In genomic region chr6:16759646-16760535, GRCh38 we compare ENCODE assay signal across 1 cellular context.
A peak's percentile ranks its signal among the peaks of the same experiment; 100 is the strongest.
TF ChIP-seq lines count a peak whose summit lies in the region.

No MANE protein-coding gene starts in this region.

TF ChIP-seq in HepG2, 621 proteins besides CTCF, POLR2A, EP300 and RAD21 (continued from another document and continues in another):
- no peak for TF ChIP-seq HDAC6 (IDR thresholded peaks at IDR 0.05; ENCODE audit: low read depth, low read length)
- TF ChIP-seq PHF20 (CRISPR knock-in tag; IDR thresholded peaks at IDR 0.05): peak; percentile 40; the same call in 1 of the 2 replicates
- no peak; the same call in none of the 2 replicates for TF ChIP-seq KDM3A (CRISPR knock-in tag; IDR thresholded peaks at IDR 0.05; ENCODE audit: low read depth)
- peak; percentile 79; the same call in 1 of the 2 replicates for TF ChIP-seq GZF1 (CRISPR knock-in tag; IDR thresholded peaks at IDR 0.05)
- peak; percentile 82 for TF ChIP-seq YEATS4 (CRISPR knock-in tag; IDR thresholded peaks at IDR 0.05; ENCODE audit: borderline replicate concordance)
- peak; percentile 55; the same call in 1 of the 2 replicates for TF ChIP-seq ZNF768 (CRISPR knock-in tag; IDR thresholded peaks at IDR 0.05)
- peak; percentile 53; the same call in 1 of the 2 replicates for TF ChIP-seq ELF3 (CRISPR knock-in tag; IDR thresholded peaks at IDR 0.05)
- no peak for TF ChIP-seq ZNF101 (CRISPR knock-in tag; IDR thresholded peaks at IDR 0.05; ENCODE audit: borderline replicate concordance, low read depth)
- TF ChIP-seq, protein P1, sequence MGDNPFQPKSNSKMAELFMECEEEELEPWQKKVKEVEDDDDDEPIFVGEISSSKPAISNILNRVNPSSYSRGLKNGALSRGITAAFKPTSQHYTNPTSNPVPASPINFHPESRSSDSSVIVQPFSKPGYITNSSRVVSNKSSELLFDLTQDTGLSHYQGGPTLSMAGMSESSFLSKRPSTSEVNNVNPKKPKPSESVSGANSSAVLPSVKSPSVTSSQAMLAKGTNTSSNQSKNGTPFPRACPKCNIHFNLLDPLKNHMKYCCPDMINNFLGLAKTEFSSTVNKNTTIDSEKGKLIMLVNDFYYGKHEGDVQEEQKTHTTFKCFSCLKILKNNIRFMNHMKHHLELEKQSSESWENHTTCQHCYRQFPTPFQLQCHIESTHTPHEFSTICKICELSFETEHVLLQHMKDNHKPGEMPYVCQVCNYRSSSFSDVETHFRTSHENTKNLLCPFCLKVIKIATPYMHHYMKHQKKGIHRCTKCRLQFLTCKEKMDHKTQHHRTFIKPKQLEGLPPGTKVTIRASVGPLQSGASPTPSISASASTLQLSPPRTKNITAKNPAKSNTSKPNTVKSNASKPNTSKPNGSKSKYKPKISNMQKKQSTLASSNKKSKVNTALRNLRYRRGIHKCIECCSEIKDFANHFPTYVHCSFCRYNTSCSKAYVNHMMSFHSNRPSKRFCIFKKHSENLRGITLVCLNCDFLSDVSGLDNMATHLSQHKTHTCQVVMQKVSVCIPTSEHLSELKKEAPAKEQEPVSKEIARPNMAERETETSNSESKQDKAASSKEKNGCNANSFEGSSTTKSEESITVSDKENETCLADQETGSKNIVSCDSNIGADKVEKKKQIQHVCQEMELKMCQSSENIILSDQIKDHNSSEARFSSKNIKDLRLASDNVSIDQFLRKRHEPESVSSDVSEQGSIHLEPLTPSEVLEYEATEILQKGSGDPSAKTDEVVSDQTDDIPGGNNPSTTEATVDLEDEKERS (CRISPR knock-in tag; IDR thresholded peaks at IDR 0.05): no peak
- no peak; the same call in none of the 2 replicates for TF ChIP-seq MEIS2 (CRISPR knock-in tag; IDR thresholded peaks at IDR 0.05)
- TF ChIP-seq TFDP2 (CRISPR knock-in tag; IDR thresholded peaks at IDR 0.05): no peak; the same call in none of the 2 replicates
- no peak for TF ChIP-seq PBX3 (CRISPR knock-in tag; IDR thresholded peaks at IDR 0.05; ENCODE audit: borderline replicate concordance)
- no peak for TF ChIP-seq ZNF570 (CRISPR knock-in tag; IDR thresholded peaks at IDR 0.05; ENCODE audit: borderline replicate concordance)
- no peak for TF ChIP-seq MBNL3 (CRISPR knock-in tag; conservative IDR thresholded peaks at IDR 0.05)
- TF ChIP-seq XBP1 (CRISPR knock-in tag; IDR thresholded peaks at IDR 0.05): no peak
- TF ChIP-seq TEAD3 (CRISPR knock-in tag; optimal IDR thresholded peaks at IDR 0.05; ENCODE audit: borderline replicate concordance): peak; percentile 67
- TF ChIP-seq PRPF4 (IDR thresholded peaks at IDR 0.05; ENCODE audit: low read depth, low read length, poor library complexity, severe bottlenecking): no peak
- TF ChIP-seq ARHGAP35 (CRISPR knock-in tag; IDR thresholded peaks at IDR 0.05; ENCODE audit: borderline replicate concordance): peak; percentile 82
- TF ChIP-seq SP5 (CRISPR knock-in tag; IDR thresholded peaks at IDR 0.05; ENCODE audit: borderline replicate concordance, low read depth): peak; percentile 71; the same call in 1 of the 2 replicates
- TF ChIP-seq IKZF5 (CRISPR knock-in tag; IDR thresholded peaks at IDR 0.05): peak; percentile 81
- TF ChIP-seq MIER2 (CRISPR knock-in tag; IDR thresholded peaks at IDR 0.05): no peak
- no peak for TF ChIP-seq CBX1 (IDR thresholded peaks at IDR 0.05; ENCODE audit: low read depth)
- TF ChIP-seq, protein P2, sequence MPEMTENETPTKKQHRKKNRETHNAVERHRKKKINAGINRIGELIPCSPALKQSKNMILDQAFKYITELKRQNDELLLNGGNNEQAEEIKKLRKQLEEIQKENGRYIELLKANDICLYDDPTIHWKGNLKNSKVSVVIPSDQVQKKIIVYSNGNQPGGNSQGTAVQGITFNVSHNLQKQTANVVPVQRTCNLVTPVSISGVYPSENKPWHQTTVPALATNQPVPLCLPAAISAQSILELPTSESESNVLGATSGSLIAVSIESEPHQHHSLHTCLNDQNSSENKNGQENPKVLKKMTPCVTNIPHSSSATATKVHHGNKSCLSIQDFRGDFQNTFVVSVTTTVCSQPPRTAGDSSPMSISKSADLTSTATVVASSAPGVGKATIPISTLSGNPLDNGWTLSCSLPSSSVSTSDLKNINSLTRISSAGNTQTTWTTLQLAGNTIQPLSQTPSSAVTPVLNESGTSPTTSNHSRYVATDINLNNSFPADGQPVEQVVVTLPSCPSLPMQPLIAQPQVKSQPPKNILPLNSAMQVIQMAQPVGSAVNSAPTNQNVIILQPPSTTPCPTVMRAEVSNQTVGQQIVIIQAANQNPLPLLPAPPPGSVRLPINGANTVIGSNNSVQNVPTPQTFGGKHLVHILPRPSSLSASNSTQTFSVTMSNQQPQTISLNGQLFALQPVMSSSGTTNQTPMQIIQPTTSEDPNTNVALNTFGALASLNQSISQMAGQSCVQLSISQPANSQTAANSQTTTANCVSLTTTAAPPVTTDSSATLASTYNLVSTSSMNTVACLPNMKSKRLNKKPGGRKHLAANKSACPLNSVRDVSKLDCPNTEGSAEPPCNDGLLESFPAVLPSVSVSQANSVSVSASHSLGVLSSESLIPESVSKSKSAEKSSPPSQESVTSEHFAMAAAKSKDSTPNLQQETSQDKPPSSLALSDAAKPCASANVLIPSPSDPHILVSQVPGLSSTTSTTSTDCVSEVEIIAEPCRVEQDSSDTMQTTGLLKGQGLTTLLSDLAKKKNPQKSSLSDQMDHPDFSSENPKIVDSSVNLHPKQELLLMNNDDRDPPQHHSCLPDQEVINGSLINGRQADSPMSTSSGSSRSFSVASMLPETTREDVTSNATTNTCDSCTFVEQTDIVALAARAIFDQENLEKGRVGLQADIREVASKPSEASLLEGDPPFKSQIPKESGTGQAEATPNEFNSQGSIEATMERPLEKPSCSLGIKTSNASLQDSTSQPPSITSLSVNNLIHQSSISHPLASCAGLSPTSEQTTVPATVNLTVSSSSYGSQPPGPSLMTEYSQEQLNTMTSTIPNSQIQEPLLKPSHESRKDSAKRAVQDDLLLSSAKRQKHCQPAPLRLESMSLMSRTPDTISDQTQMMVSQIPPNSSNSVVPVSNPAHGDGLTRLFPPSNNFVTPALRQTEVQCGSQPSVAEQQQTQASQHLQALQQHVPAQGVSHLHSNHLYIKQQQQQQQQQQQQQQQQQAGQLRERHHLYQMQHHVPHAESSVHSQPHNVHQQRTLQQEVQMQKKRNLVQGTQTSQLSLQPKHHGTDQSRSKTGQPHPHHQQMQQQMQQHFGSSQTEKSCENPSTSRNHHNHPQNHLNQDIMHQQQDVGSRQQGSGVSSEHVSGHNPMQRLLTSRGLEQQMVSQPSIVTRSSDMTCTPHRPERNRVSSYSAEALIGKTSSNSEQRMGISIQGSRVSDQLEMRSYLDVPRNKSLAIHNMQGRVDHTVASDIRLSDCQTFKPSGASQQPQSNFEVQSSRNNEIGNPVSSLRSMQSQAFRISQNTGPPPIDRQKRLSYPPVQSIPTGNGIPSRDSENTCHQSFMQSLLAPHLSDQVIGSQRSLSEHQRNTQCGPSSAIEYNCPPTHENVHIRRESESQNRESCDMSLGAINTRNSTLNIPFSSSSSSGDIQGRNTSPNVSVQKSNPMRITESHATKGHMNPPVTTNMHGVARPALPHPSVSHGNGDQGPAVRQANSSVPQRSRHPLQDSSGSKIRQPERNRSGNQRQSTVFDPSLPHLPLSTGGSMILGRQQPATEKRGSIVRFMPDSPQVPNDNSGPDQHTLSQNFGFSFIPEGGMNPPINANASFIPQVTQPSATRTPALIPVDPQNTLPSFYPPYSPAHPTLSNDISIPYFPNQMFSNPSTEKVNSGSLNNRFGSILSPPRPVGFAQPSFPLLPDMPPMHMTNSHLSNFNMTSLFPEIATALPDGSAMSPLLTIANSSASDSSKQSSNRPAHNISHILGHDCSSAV (CRISPR knock-in tag; IDR thresholded peaks at IDR 0.05; ENCODE audit: borderline replicate concordance): no peak
- no peak; the same call in 1 of the 2 replicates for TF ChIP-seq ZNF256 (CRISPR knock-in tag; conservative IDR thresholded peaks at IDR 0.05)
- peak; percentile 68 for TF ChIP-seq ZNF850 (CRISPR knock-in tag; conservative IDR thresholded peaks at IDR 0.05)
- TF ChIP-seq ZNF512B (CRISPR knock-in tag; IDR thresholded peaks at IDR 0.05; ENCODE audit: borderline replicate concordance): peak; percentile 95
- TF ChIP-seq ZNF746 (CRISPR knock-in tag; IDR thresholded peaks at IDR 0.05): peak; percentile 82
- TF ChIP-seq MED8 (CRISPR knock-in tag; IDR thresholded peaks at IDR 0.05; ENCODE audit: insufficient replicate concordance): no peak
- TF ChIP-seq, protein P3, sequence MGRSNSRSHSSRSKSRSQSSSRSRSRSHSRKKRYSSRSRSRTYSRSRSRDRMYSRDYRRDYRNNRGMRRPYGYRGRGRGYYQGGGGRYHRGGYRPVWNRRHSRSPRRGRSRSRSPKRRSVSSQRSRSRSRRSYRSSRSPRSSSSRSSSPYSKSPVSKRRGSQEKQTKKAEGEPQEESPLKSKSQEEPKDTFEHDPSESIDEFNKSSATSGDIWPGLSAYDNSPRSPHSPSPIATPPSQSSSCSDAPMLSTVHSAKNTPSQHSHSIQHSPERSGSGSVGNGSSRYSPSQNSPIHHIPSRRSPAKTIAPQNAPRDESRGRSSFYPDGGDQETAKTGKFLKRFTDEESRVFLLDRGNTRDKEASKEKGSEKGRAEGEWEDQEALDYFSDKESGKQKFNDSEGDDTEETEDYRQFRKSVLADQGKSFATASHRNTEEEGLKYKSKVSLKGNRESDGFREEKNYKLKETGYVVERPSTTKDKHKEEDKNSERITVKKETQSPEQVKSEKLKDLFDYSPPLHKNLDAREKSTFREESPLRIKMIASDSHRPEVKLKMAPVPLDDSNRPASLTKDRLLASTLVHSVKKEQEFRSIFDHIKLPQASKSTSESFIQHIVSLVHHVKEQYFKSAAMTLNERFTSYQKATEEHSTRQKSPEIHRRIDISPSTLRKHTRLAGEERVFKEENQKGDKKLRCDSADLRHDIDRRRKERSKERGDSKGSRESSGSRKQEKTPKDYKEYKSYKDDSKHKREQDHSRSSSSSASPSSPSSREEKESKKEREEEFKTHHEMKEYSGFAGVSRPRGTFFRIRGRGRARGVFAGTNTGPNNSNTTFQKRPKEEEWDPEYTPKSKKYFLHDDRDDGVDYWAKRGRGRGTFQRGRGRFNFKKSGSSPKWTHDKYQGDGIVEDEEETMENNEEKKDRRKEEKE (IDR thresholded peaks at IDR 0.05): no peak
- TF ChIP-seq, protein P4, sequence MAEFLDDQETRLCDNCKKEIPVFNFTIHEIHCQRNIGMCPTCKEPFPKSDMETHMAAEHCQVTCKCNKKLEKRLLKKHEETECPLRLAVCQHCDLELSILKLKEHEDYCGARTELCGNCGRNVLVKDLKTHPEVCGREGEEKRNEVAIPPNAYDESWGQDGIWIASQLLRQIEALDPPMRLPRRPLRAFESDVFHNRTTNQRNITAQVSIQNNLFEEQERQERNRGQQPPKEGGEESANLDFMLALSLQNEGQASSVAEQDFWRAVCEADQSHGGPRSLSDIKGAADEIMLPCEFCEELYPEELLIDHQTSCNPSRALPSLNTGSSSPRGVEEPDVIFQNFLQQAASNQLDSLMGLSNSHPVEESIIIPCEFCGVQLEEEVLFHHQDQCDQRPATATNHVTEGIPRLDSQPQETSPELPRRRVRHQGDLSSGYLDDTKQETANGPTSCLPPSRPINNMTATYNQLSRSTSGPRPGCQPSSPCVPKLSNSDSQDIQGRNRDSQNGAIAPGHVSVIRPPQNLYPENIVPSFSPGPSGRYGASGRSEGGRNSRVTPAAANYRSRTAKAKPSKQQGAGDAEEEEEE (CRISPR knock-in tag; IDR thresholded peaks at IDR 0.05; ENCODE audit: borderline replicate concordance): no peak
- TF ChIP-seq SRSF1 (optimal IDR thresholded peaks at IDR 0.05; ENCODE audit: low read depth, low read length): peak; percentile 78
- TF ChIP-seq POLR2AphosphoS5 (IDR thresholded peaks at IDR 0.05; ENCODE audit: low read depth, low read length): peak; percentile 68
- peak; percentile 89 for TF ChIP-seq ZNF263 (CRISPR knock-in tag; IDR thresholded peaks at IDR 0.05)
- TF ChIP-seq ZNF12 (CRISPR knock-in tag; IDR thresholded peaks at IDR 0.05): peak; percentile 61; the same call in 1 of the 2 replicates
